ENCODE assay signal across 2 cellular contexts in genomic region chr10:132577350-132578005, GRCh38.
TF ChIP-seq lines count a peak whose summit lies in the region.

No MANE protein-coding gene starts in this region.

TF ChIP-seq in IMR-90, 13 proteins besides CTCF, POLR2A, EP300 and RAD21:
- TF ChIP-seq RCOR1 (IDR thresholded peaks at IDR 0.05; ENCODE audit: insufficient replicate concordance, low read length), result no peak
- no peak for TF ChIP-seq BHLHE40 (IDR thresholded peaks at IDR 0.05; ENCODE audit: low read depth, low read length)
- no peak for TF ChIP-seq FOS (IDR thresholded peaks at IDR 0.05; ENCODE audit: low read depth, low read length)
- no peak for TF ChIP-seq CHD1 (IDR thresholded peaks at IDR 0.05; ENCODE audit: low read depth, low read length)
- no peak for TF ChIP-seq MAZ (IDR thresholded peaks at IDR 0.05; ENCODE audit: borderline replicate concordance, low read depth, low read length)
- no peak for TF ChIP-seq NFE2L2 (IDR thresholded peaks at IDR 0.05; ENCODE audit: low read depth, low read length)
- no peak for TF ChIP-seq USF2 (IDR thresholded peaks at IDR 0.05; ENCODE audit: low read depth, low read length)
- no peak for TF ChIP-seq MXI1 (IDR thresholded peaks at IDR 0.05; ENCODE audit: borderline replicate concordance, low read depth, low read length)
- no peak for TF ChIP-seq RFX5 (IDR thresholded peaks at IDR 0.05; ENCODE audit: low read depth, low read length)
- no peak for TF ChIP-seq SMC3 (IDR thresholded peaks at IDR 0.05; ENCODE audit: low read depth, low read length)
- no peak for TF ChIP-seq CEBPB (IDR thresholded peaks at IDR 0.05; ENCODE audit: low read depth, low read length)
- no peak for TF ChIP-seq MAFK (IDR thresholded peaks at IDR 0.05; ENCODE audit: low read depth, low read length)
- no peak for TF ChIP-seq ELK1 (IDR thresholded peaks at IDR 0.05; ENCODE audit: borderline replicate concordance, low read depth, low read length)

TF ChIP-seq in K562, 482 proteins besides CTCF, POLR2A, EP300 and RAD21:
- TF ChIP-seq CREM (IDR thresholded peaks at IDR 0.05; ENCODE audit: low read depth) (no peak), SRF (CRISPR knock-in tag; IDR thresholded peaks at IDR 0.05) (peak in 1 of 2 experiments; percentile 71; a peak in 1 of 4 replicates)
TF ChIP-seq in K562: peak in this region for 1.
